ENCODE assay signal across 28 cellular contexts in genomic region chr14:89775161-89775560, GRCh38.
"Had no signal": no experiment of that assay in that cellular context is flagged by ENCODE, and none has a peak within 500 bp of the region (broad histone marks: within the 10 kb centered on the region; RNA-seq: fewer than 3 reads in every experiment).

No MANE protein-coding gene starts in this region.

- H3K9me3 ChIP-seq: breast epithelium, esophagus squamous epithelium, left lung, lower lobe of right lung, mucosa of descending colon, ovary, psoas muscle, uterus had no signal

- H3K4me1 ChIP-seq: breast epithelium, uterus had no signal

- H3K36me3 ChIP-seq: breast epithelium, esophagus squamous epithelium, left lung, lower lobe of right lung, ovary, uterus had no signal

- FAIRE-seq: islet of Langerhans had no signal

- H3K4me3 ChIP-seq: breast epithelium, esophagus squamous epithelium, left lung, lower lobe of right lung, mucosa of descending colon, ovary, psoas muscle, smooth muscle cell, uterus had no signal

- DNase-seq: activated CD4-positive, alpha-beta T cell treated with anti-CD3 and anti-CD28 coated beads for 36 hours; activated CD4-positive, CD25-positive, alpha-beta regulatory T cell; activated CD8-positive, alpha-beta memory T cell treated with anti-CD3 and anti-CD28 coated beads, Interleukin-2, amount 10 ng/mL, durations not matched to agents 7 days and 5 days; activated CD8-positive, alpha-beta T cell treated with anti-CD3 and anti-CD28 coated beads, Interleukin-2, amount 10 ng/mL, durations not matched to agents 7 days and 5 days; activated naive CD4-positive, alpha-beta T cell; activated T-cell treated with anti-CD3 and anti-CD28 coated beads, Interleukin-2, amount 50 U/mL, for 72 hours; central memory CD4-positive, alpha-beta T cell; esophagus squamous epithelium; head of caudate nucleus; left lung; lower lobe of right lung; mucosa of descending colon; ovary; psoas muscle; stimulated activated CD4-positive, alpha-beta T cell treated with anti-CD3 and anti-CD28 coated beads, Interleukin-1b, Interleukin-23, amount 100 ng/mL, for 48 hours; stimulated activated CD4-positive, alpha-beta T cell treated with anti-CD3 and anti-CD28 coated beads, Interleukin-4, amount 100 ng/mL, for 4 hours; stimulated activated CD8-positive, alpha-beta memory T cell treated with anti-CD3 and anti-CD28 coated beads, Interleukin-4, amount 100 ng/mL, for 48 hours; stimulated activated naive CD8-positive, alpha-beta T cell treated with anti-CD3 and anti-CD28 coated beads, Interleukin-15, amount 100 ng/mL, for 72 hours; substantia nigra; T-cell; uterus had no signal

- H3K4me2 ChIP-seq: smooth muscle cell had no signal

- H3K27ac ChIP-seq: breast epithelium, epithelial cell of prostate, esophagus squamous epithelium, left lung, lower lobe of right lung, ovary, psoas muscle, uterus had no signal

- H3K27me3 ChIP-seq: breast epithelium, esophagus squamous epithelium, left lung, ovary, uterus had no signal

- ATAC-seq: activated CD4-positive, alpha-beta T cell treated with anti-CD3 and anti-CD28 coated beads for 36 hours; activated CD8-positive, alpha-beta memory T cell treated with anti-CD3 and anti-CD28 coated beads, Interleukin-2, amount 10 ng/mL, durations not matched to agents 7 days and 5 days; activated CD8-positive, alpha-beta T cell treated with anti-CD3 and anti-CD28 coated beads, Interleukin-2, amount 10 ng/mL, durations not matched to agents 7 days and 5 days; activated naive CD4-positive, alpha-beta T cell treated with anti-CD3 and anti-CD28 coated beads, Interleukin-2, amount 50 U/mL, for 72 hours; activated T-cell treated with anti-CD3 and anti-CD28 coated beads, Interleukin-2, amount 50 U/mL, for 72 hours; left lung; lower lobe of right lung; mucosa of descending colon; natural killer cell treated with Interleukin-12 subunit alpha and Interleukin-12 subunit beta and Interleukin-15 and Interleukin-18, amount 100 ng/mL, for 72 hours; psoas muscle; stimulated activated memory B cell treated with anti-CD40 and anti-IgM and Interleukin-4, amounts not matched to agents 10 μg/mL and 1 μg/mL and 100 μg/mL, for 72 hours; stimulated activated naive CD8-positive, alpha-beta T cell treated with anti-CD3 and anti-CD28 coated beads, Interleukin-15, amount 100 ng/mL, for 72 hours; T-cell had no signal
